14 cellular contexts compared by ENCODE assay signal in the genomic region with DNA sequence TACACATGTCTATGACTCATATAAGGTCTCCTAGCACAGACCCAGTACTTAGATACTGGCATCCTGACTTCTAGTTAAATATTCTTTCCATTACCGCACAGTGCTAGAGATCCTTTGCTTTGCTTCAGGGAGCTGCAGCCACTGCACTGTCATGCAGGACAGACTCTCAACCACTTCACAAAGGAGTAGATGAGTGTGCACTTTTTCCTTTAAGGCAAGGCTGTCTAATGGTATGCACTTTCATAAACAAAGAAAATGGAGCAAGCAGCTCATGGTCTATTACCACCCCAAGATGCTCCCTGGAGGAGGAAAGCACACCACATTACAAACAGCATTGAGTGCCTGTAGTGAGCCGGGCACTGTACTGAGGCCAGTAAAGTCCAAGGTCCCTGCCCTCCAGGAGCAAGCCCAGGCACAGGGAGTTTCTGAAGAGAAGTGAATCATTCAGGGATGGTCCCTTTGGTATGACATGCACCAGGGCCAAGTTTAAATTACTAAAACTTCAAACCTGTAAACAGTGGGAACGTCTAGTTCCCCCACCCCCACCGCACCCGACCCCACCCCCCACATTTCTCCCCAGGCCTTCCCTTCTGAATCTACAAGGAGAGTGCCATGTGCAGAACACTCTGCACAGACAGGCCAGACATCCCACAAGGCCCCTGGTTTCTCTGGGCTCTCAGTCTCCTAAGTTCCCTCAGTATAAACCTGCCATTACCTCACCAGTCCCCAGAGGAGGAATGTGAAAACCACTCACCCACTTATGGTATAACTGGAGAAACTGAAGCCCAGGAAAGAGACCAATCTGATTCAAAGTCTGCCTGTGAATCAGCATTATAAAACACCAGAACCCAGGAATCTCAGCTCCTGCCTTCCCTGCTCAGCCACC.
DNase-seq lines count a peak whose midpoint lies in the region; ATAC-seq, FAIRE-seq and TF ChIP-seq lines count a peak whose summit lies in the region.
"Had no signal": no experiment of that assay in that cellular context is flagged by ENCODE, and none has a peak within 500 bp of the region (broad histone marks: within the 10 kb centered on the region; RNA-seq: fewer than 3 reads in every experiment).

No MANE protein-coding gene starts in this region.

- H3K36me3 Mint-ChIP-seq in activated T-cell treated with anti-CD3 and anti-CD28 coated beads, Interleukin-2, amount 50 U/mL, for 24 hours (ENCODE audit: low read depth) = no peaks in the 10 kb centered on the region
- H3K36me3 Mint-ChIP-seq in activated T-helper 1 cell treated with anti-CD3 and anti-CD28 coated beads, Interleukin-12 subunit alpha, Interleukin-12 subunit beta, Interleukin-2, Interleukin-4 antibody, amounts not matched to agents 30 ng/mL and 10 ng/mL and 1 ng/mL, durations not matched to agents 14 hours and 24 hours and 36 hours (ENCODE audit: low read depth) = no peaks in the 10 kb centered on the region
- H3K36me3 Mint-ChIP-seq: mesothelial cell of epicardium had no signal

- H3K9me1 ChIP-seq in keratinocyte (ENCODE audit: control insufficient read depth, extremely low read depth, insufficient read depth, low read length) = no peaks in the 10 kb centered on the region

- no peaks in the 10 kb centered on the region for H3K27me3 ChIP-seq in keratinocyte (ENCODE audit: control insufficient read depth, extremely low read depth, insufficient read depth, low read length)
- H3K27me3 ChIP-seq: ascending aorta, ovary, testis had no signal

- H3K9ac ChIP-seq in keratinocyte (ENCODE audit: control insufficient read depth, extremely low read depth, insufficient read depth, low read length) = no peak overlapping the region

- peak overlapping the region; percentile 30 for H2AFZ ChIP-seq in keratinocyte (ENCODE audit: control insufficient read depth, low read length)

- dilution Hi-C loops in keratinocyte (cut with MboI; ENCODE audit: extremely low pct_ligation_motif_present, low sequenced_read_pairs) = no loop called here

- peak overlapping the region; percentile 23 for H3K27ac Mint-ChIP-seq in activated T-cell treated with anti-CD3 and anti-CD28 coated beads, Interleukin-2, amount 50 U/mL, for 24 hours
- H3K27ac Mint-ChIP-seq in activated T-helper 1 cell treated with anti-CD3 and anti-CD28 coated beads, Interleukin-12 subunit alpha, Interleukin-12 subunit beta, Interleukin-2, Interleukin-4 antibody, amounts not matched to agents 30 ng/mL and 10 ng/mL and 1 ng/mL, durations not matched to agents 14 hours and 24 hours and 36 hours = peak overlapping the region; percentile 61
- peak overlapping the region in 1 of 2 donors; percentile 77 for H3K27ac Mint-ChIP-seq in stimulated activated naive CD8-positive, alpha-beta T cell treated with anti-CD3 and anti-CD28 coated beads, Interleukin-15, amount 100 ng/mL, for 72 hours
- H3K27ac Mint-ChIP-seq: mesothelial cell of epicardium had no signal

- DNase-seq in activated T-cell treated with anti-CD3 and anti-CD28 coated beads, Interleukin-2, amount 50 U/mL, for 24 hours = no peak
- no peak for DNase-seq in activated T-cell treated with anti-CD3 and anti-CD28 coated beads, Interleukin-2, amount 50 U/mL, for 48 hours
- DNase-seq in activated T-helper 1 cell treated with anti-CD3 and anti-CD28 coated beads, Interleukin-12 subunit alpha, Interleukin-12 subunit beta, Interleukin-2, Interleukin-4 antibody, amounts not matched to agents 30 ng/mL and 10 ng/mL and 1 ng/mL, durations not matched to agents 14 hours and 24 hours and 36 hours (ENCODE audit: low spot score) = no peak
- peak; percentile 38 for DNase-seq in keratinocyte (ENCODE audit: low read depth, low spot score)
- no peak for DNase-seq in stimulated activated naive CD8-positive, alpha-beta T cell treated with anti-CD3 and anti-CD28 coated beads, Interleukin-15, amount 100 ng/mL, for 72 hours
- no peak for DNase-seq in stimulated activated CD4-positive, alpha-beta T cell treated with anti-CD3 and anti-CD28 coated beads, Interleukin-1b, Interleukin-23, amount 100 ng/mL, for 48 hours
- no peak for DNase-seq in cerebellar cortex (ENCODE audit: low spot score)
- DNase-seq: dorsolateral prefrontal cortex, NCI-H1105, ovary, testis had no signal

- H3K27ac ChIP-seq in keratinocyte (ENCODE audit: control insufficient read depth, insufficient read depth, low read length) = peak overlapping the region; percentile 50
- H3K27ac ChIP-seq: ascending aorta, dorsolateral prefrontal cortex, ovary, testis had no signal

- no peak for TF ChIP-seq CTCF in keratinocyte (optimal IDR thresholded peaks at IDR 0.05 in 1 of 3, IDR thresholded peaks at IDR 0.05 in 1 of 3, conservative IDR thresholded peaks at IDR 0.05 in 1 of 3; ENCODE audit: extremely low read depth in 1 of 3, insufficient read depth in 2 of 3, low read length in 3 of 3)

- H3K9me3 ChIP-seq in keratinocyte (ENCODE audit: control insufficient read depth, low read depth, low read length) = peaks cover 4% of the 10 kb centered on the region
- H3K9me3 ChIP-seq: ascending aorta, ovary, testis had no signal

- no peak overlapping the region for H3K4me3 ChIP-seq in keratinocyte (ENCODE audit: control insufficient read depth in 2 of 3, extremely low read depth in 1 of 3, insufficient read depth in 2 of 3, low read depth in 1 of 3, low read length in 3 of 3)
- H3K4me3 ChIP-seq: ascending aorta, dorsolateral prefrontal cortex, ovary, testis had no signal

- no peak overlapping the region for H3K4me3 Mint-ChIP-seq in activated T-cell treated with anti-CD3 and anti-CD28 coated beads, Interleukin-2, amount 50 U/mL, for 24 hours
- H3K4me3 Mint-ChIP-seq in activated T-helper 1 cell treated with anti-CD3 and anti-CD28 coated beads, Interleukin-12 subunit alpha, Interleukin-12 subunit beta, Interleukin-2, Interleukin-4 antibody, amounts not matched to agents 30 ng/mL and 10 ng/mL and 1 ng/mL, durations not matched to agents 14 hours and 24 hours and 36 hours = no peak overlapping the region
- H3K4me3 Mint-ChIP-seq in stimulated activated naive CD8-positive, alpha-beta T cell treated with anti-CD3 and anti-CD28 coated beads, Interleukin-15, amount 100 ng/mL, for 72 hours = no peak overlapping the region
- H3K4me3 Mint-ChIP-seq: mesothelial cell of epicardium had no signal

- no peak for TF ChIP-seq POLR2A in GM18505 (IDR thresholded peaks at IDR 0.05; ENCODE audit: borderline replicate concordance, extremely low read depth, insufficient read depth, insufficient read length)

- H3K4me1 ChIP-seq in keratinocyte (ENCODE audit: control insufficient read depth, extremely low read depth, insufficient read depth, low read length) = peaks cover 12% of the 10 kb centered on the region
- H3K4me1 ChIP-seq: ascending aorta, testis had no signal

- H3K36me3 ChIP-seq in keratinocyte (ENCODE audit: control insufficient read depth in 2 of 2, extremely low read depth in 1 of 2, insufficient read depth in 2 of 2, low read length in 2 of 2) = no peaks in the 10 kb centered on the region
- H3K36me3 ChIP-seq: ascending aorta, ovary had no signal

- H3K79me2 ChIP-seq in keratinocyte (ENCODE audit: control insufficient read depth, insufficient read depth, low read length) = no peaks in the 10 kb centered on the region

- no peaks in the 10 kb centered on the region for H4K20me1 ChIP-seq in keratinocyte (ENCODE audit: control insufficient read depth, extremely low read depth, insufficient read depth, low read length)

- peaks cover 15% of the 10 kb centered on the region for H3K4me1 Mint-ChIP-seq in activated T-cell treated with anti-CD3 and anti-CD28 coated beads, Interleukin-2, amount 50 U/mL, for 24 hours (ENCODE audit: low read depth)
- peaks cover 28% of the 10 kb centered on the region for H3K4me1 Mint-ChIP-seq in activated T-helper 1 cell treated with anti-CD3 and anti-CD28 coated beads, Interleukin-12 subunit alpha, Interleukin-12 subunit beta, Interleukin-2, Interleukin-4 antibody, amounts not matched to agents 30 ng/mL and 10 ng/mL and 1 ng/mL, durations not matched to agents 14 hours and 24 hours and 36 hours (ENCODE audit: low read depth)
- H3K4me1 Mint-ChIP-seq in stimulated activated naive CD8-positive, alpha-beta T cell treated with anti-CD3 and anti-CD28 coated beads, Interleukin-15, amount 100 ng/mL, for 72 hours = no peaks in the 10 kb centered on the region
- H3K4me1 Mint-ChIP-seq: mesothelial cell of epicardium had no signal

- intact Hi-C loops in activated T-helper 1 cell treated with anti-CD3 and anti-CD28 coated beads, Interleukin-12 subunit alpha, Interleukin-12 subunit beta, Interleukin-2, Interleukin-4 antibody, amounts not matched to agents 30 ng/mL and 10 ng/mL and 1 ng/mL, durations not matched to agents 14 hours and 24 hours and 36 hours (cut with micrococcal nuclease) = loop anchor here (1.0 to 5.0 kb wide), 4 partner anchors 17 to 106 kb away; a partner anchor contains a TSS

- no peaks in the 10 kb centered on the region for H3K27me3 Mint-ChIP-seq in activated T-cell treated with anti-CD3 and anti-CD28 coated beads, Interleukin-2, amount 50 U/mL, for 24 hours
- no peaks in the 10 kb centered on the region for H3K27me3 Mint-ChIP-seq in activated T-helper 1 cell treated with anti-CD3 and anti-CD28 coated beads, Interleukin-12 subunit alpha, Interleukin-12 subunit beta, Interleukin-2, Interleukin-4 antibody, amounts not matched to agents 30 ng/mL and 10 ng/mL and 1 ng/mL, durations not matched to agents 14 hours and 24 hours and 36 hours (ENCODE audit: insufficient read depth)
- H3K27me3 Mint-ChIP-seq in stimulated activated naive CD8-positive, alpha-beta T cell treated with anti-CD3 and anti-CD28 coated beads, Interleukin-15, amount 100 ng/mL, for 72 hours = no peaks in the 10 kb centered on the region

- peak overlapping the region; percentile 34 for H3K4me2 ChIP-seq in keratinocyte (ENCODE audit: control insufficient read depth, extremely low read depth, insufficient read depth, low read depth, low read length)

- ATAC-seq in stimulated activated naive CD8-positive, alpha-beta T cell treated with anti-CD3 and anti-CD28 coated beads, Interleukin-15, amount 100 ng/mL, for 72 hours = peak; percentile 42
- no peak for ATAC-seq in GM18505 (IDR thresholded peaks at IDR 0.05; ENCODE audit: unreplicated experiment)

- peaks cover 12% of the 10 kb centered on the region for H3K9me3 Mint-ChIP-seq in activated T-cell treated with anti-CD3 and anti-CD28 coated beads, Interleukin-2, amount 50 U/mL, for 24 hours
- H3K9me3 Mint-ChIP-seq in activated T-helper 1 cell treated with anti-CD3 and anti-CD28 coated beads, Interleukin-12 subunit alpha, Interleukin-12 subunit beta, Interleukin-2, Interleukin-4 antibody, amounts not matched to agents 30 ng/mL and 10 ng/mL and 1 ng/mL, durations not matched to agents 14 hours and 24 hours and 36 hours = peaks cover 32% of the 10 kb centered on the region
- peaks cover 12 to 29% of the 10 kb centered on the region in 2 donors for H3K9me3 Mint-ChIP-seq in stimulated activated naive CD8-positive, alpha-beta T cell treated with anti-CD3 and anti-CD28 coated beads, Interleukin-15, amount 100 ng/mL, for 72 hours

- peak; percentile 63 for FAIRE-seq in keratinocyte (lab: Jason Lieb, UNC)
